20 cellular contexts compared by ENCODE assay signal in genomic region chr14:89544636-89545301, GRCh38.
A peak's percentile ranks its signal among the peaks of the same experiment; 100 is the strongest.
DNase-seq lines count a peak whose midpoint lies in the region; FAIRE-seq and TF ChIP-seq lines count a peak whose summit lies in the region.
"Had no signal": no experiment of that assay in that cellular context is flagged by ENCODE, and none has a peak within 500 bp of the region (broad histone marks: within the 10 kb centered on the region; RNA-seq: fewer than 3 reads in every experiment).

No MANE protein-coding gene starts in this region.

- in situ Hi-C loops in brain microvascular endothelial cell (cut with HindIII; ENCODE audit: low pct_ligation_motif_present, low sequenced_read_pairs), result no loop called here

- H3K36me3 Mint-ChIP-seq in activated naive CD8-positive, alpha-beta T cell, result peaks cover 7% of the 10 kb centered on the region
- H3K36me3 Mint-ChIP-seq in activated naive CD8-positive, alpha-beta T cell treated with anti-CD3 and anti-CD28 coated beads for 36 hours, result peaks cover 12% of the 10 kb centered on the region

- H3K27ac Mint-ChIP-seq in activated naive CD8-positive, alpha-beta T cell, result peak overlapping the region; percentile 50
- H3K27ac Mint-ChIP-seq in activated naive CD8-positive, alpha-beta T cell treated with anti-CD3 and anti-CD28 coated beads for 36 hours, result no peak overlapping the region

- no peaks in the 10 kb centered on the region for H3K9me1 ChIP-seq in keratinocyte (ENCODE audit: control insufficient read depth, extremely low read depth, insufficient read depth, low read length)

- no peak overlapping the region for H3K4me2 ChIP-seq in keratinocyte (ENCODE audit: control insufficient read depth, extremely low read depth, insufficient read depth, low read depth, low read length)

- no peaks in the 10 kb centered on the region for H3K27me3 ChIP-seq in brain microvascular endothelial cell (replicated peaks)
- H3K27me3 ChIP-seq in keratinocyte (ENCODE audit: control insufficient read depth, extremely low read depth, insufficient read depth, low read length), result no peaks in the 10 kb centered on the region
- no peaks in the 10 kb centered on the region for H3K27me3 ChIP-seq in BE2C
- H3K27me3 ChIP-seq: upper lobe of left lung had no signal

- TF ChIP-seq CTCF in brain microvascular endothelial cell (IDR thresholded peaks at IDR 0.05; ENCODE audit: low read depth, low read length, missing control alignments) (no peak), keratinocyte (optimal IDR thresholded peaks at IDR 0.05 in 1 of 3, IDR thresholded peaks at IDR 0.05 in 1 of 3, conservative IDR thresholded peaks at IDR 0.05 in 1 of 3; ENCODE audit: extremely low read depth in 1 of 3, insufficient read depth in 2 of 3, low read length in 3 of 3) (no peak), BE2C (IDR thresholded peaks at IDR 0.05; ENCODE audit: low read depth, low read length) (no peak)

- H3K9ac ChIP-seq in keratinocyte (ENCODE audit: control insufficient read depth, extremely low read depth, insufficient read depth, low read length), result no peak overlapping the region

- H3K9me3 ChIP-seq in keratinocyte (ENCODE audit: control insufficient read depth, low read depth, low read length), result no peaks in the 10 kb centered on the region
- no peaks in the 10 kb centered on the region for H3K9me3 ChIP-seq in BE2C
- H3K9me3 ChIP-seq: upper lobe of left lung had no signal

- no peaks in the 10 kb centered on the region for H3K36me3 ChIP-seq in brain microvascular endothelial cell (replicated peaks)
- no peaks in the 10 kb centered on the region for H3K36me3 ChIP-seq in keratinocyte (ENCODE audit: control insufficient read depth in 2 of 2, extremely low read depth in 1 of 2, insufficient read depth in 2 of 2, low read length in 2 of 2)
- no peaks in the 10 kb centered on the region for H3K36me3 ChIP-seq in BE2C
- H3K36me3 ChIP-seq: upper lobe of left lung had no signal

- no peaks in the 10 kb centered on the region for H4K20me1 ChIP-seq in keratinocyte (ENCODE audit: control insufficient read depth, extremely low read depth, insufficient read depth, low read length)

- H3K79me2 ChIP-seq in keratinocyte (ENCODE audit: control insufficient read depth, insufficient read depth, low read length), result no peaks in the 10 kb centered on the region

- DNase-seq in activated naive CD8-positive, alpha-beta T cell treated with anti-CD3 and anti-CD28 coated beads for 36 hours, result no peak
- peak; percentile 43 for DNase-seq in brain microvascular endothelial cell
- DNase-seq in keratinocyte (ENCODE audit: low read depth, low spot score), result no peak
- DNase-seq in NCI-H774 (lab: John Stamatoyannopoulos, UW), result no peak
- DNase-seq in stimulated activated CD4-positive, alpha-beta T cell treated with anti-CD3 and anti-CD28 coated beads, Interleukin-2, amount 100 ng/mL, for 24 hours, result no peak
- DNase-seq in BE2C, result no peak
- DNase-seq in mucosa of gallbladder (ENCODE audit: low spot score), result no peak
- DNase-seq: activated CD4-positive, alpha-beta T cell treated with anti-CD3 and anti-CD28 coated beads for 4 hours; activated CD8-positive, alpha-beta memory T cell treated with anti-CD3 and anti-CD28 coated beads, Interleukin-2, amount 50 U/mL, for 4 hours; activated naive CD4-positive, alpha-beta T cell; EL; H7; NCI-H1105 treated with DMSO at 0.1 percent for 48 hours; NCI-H2171 treated with DMSO at 0.1 percent for 48 hours; NCI-H748 treated with DMSO at 0.1 percent for 48 hours; stimulated activated naive CD8-positive, alpha-beta T cell treated with anti-CD3 and anti-CD28 coated beads, Interleukin-15, amount 100 ng/mL, for 72 hours; upper lobe of left lung had no signal

- peaks cover 59% of the 10 kb centered on the region for H3K4me1 Mint-ChIP-seq in activated naive CD8-positive, alpha-beta T cell (ENCODE audit: low read depth)
- H3K4me1 Mint-ChIP-seq in activated naive CD8-positive, alpha-beta T cell treated with anti-CD3 and anti-CD28 coated beads for 36 hours, result peaks cover 42% of the 10 kb centered on the region

- peak; percentile 85 for FAIRE-seq in keratinocyte (lab: Jason Lieb, UNC)
- FAIRE-seq: K562 had no signal

- H3K4me1 ChIP-seq in keratinocyte (ENCODE audit: control insufficient read depth, extremely low read depth, insufficient read depth, low read length) (peaks cover 18% of the 10 kb centered on the region), BE2C (no peaks in the 10 kb centered on the region; the same call in 1 of the 2 replicates)

- H2AFZ ChIP-seq in keratinocyte (ENCODE audit: control insufficient read depth, low read length), result no peak overlapping the region

- H3K9me3 Mint-ChIP-seq in activated naive CD8-positive, alpha-beta T cell (ENCODE audit: low read depth), result no peaks in the 10 kb centered on the region
- H3K9me3 Mint-ChIP-seq in activated naive CD8-positive, alpha-beta T cell treated with anti-CD3 and anti-CD28 coated beads for 36 hours, result no peaks in the 10 kb centered on the region
- H3K9me3 Mint-ChIP-seq: stimulated activated naive CD8-positive, alpha-beta T cell treated with anti-CD3 and anti-CD28 coated beads, Interleukin-15, amount 100 ng/mL, for 72 hours had no signal

- H3K4me3 ChIP-seq in brain microvascular endothelial cell (ENCODE audit: low read depth, low read length), result no peak overlapping the region
- no peak overlapping the region for H3K4me3 ChIP-seq in keratinocyte (ENCODE audit: control insufficient read depth in 2 of 3, extremely low read depth in 1 of 3, insufficient read depth in 2 of 3, low read depth in 1 of 3, low read length in 3 of 3)
- no peak overlapping the region for H3K4me3 ChIP-seq in BE2C (ENCODE audit: low read depth, low read length)
- H3K4me3 ChIP-seq: coronary artery, K562, upper lobe of left lung had no signal

- H3K27me3 Mint-ChIP-seq in activated naive CD8-positive, alpha-beta T cell, result no peaks in the 10 kb centered on the region
- H3K27me3 Mint-ChIP-seq in activated naive CD8-positive, alpha-beta T cell treated with anti-CD3 and anti-CD28 coated beads for 36 hours, result no peaks in the 10 kb centered on the region
- H3K27me3 Mint-ChIP-seq: stimulated activated naive CD8-positive, alpha-beta T cell treated with anti-CD3 and anti-CD28 coated beads, Interleukin-15, amount 100 ng/mL, for 72 hours had no signal

- H3K27ac ChIP-seq in brain microvascular endothelial cell (no peak overlapping the region), keratinocyte (ENCODE audit: control insufficient read depth, insufficient read depth, low read length) (no peak overlapping the region)
- H3K27ac ChIP-seq: coronary artery, upper lobe of left lung had no signal

- dilution Hi-C loops in keratinocyte (cut with MboI; ENCODE audit: extremely low pct_ligation_motif_present, low sequenced_read_pairs), result no loop called here

- no peak overlapping the region for H3K4me3 Mint-ChIP-seq in activated naive CD8-positive, alpha-beta T cell
- no peak overlapping the region for H3K4me3 Mint-ChIP-seq in activated naive CD8-positive, alpha-beta T cell treated with anti-CD3 and anti-CD28 coated beads for 36 hours
- H3K4me3 Mint-ChIP-seq: stimulated activated naive CD8-positive, alpha-beta T cell treated with anti-CD3 and anti-CD28 coated beads, Interleukin-15, amount 100 ng/mL, for 72 hours had no signal
